1 cellular context compared by ENCODE assay signal in the genomic region with DNA sequence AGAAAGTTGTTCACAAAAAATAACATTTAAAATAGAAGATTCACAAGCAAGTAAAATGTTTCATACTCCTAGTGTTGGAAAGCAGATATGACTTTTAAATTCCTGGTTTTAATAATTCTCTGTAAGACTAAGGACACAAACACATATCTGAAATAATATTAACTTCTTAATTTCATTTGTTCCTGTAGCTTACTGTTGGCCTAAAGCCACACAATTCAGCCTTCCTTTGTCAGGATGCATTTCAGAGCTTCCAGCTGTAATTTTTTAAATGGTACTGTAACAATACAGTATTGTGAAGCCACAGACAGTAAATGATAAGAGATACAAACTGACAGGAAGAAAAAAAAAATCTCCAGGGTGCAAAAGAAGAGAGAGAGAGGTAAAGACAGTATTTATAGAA.
TF ChIP-seq lines count a peak whose summit lies in the region.

No MANE protein-coding gene starts in this region.

TF ChIP-seq in GM23338, 12 proteins besides CTCF, POLR2A, EP300 and RAD21 (continued from another document):
- TF ChIP-seq, protein P1, sequence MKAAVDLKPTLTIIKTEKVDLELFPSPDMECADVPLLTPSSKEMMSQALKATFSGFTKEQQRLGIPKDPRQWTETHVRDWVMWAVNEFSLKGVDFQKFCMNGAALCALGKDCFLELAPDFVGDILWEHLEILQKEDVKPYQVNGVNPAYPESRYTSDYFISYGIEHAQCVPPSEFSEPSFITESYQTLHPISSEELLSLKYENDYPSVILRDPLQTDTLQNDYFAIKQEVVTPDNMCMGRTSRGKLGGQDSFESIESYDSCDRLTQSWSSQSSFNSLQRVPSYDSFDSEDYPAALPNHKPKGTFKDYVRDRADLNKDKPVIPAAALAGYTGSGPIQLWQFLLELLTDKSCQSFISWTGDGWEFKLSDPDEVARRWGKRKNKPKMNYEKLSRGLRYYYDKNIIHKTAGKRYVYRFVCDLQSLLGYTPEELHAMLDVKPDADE (IDR thresholded peaks at IDR 0.05): no peak
- no peak for TF ChIP-seq CREB1 (CRISPR knock-in tag; IDR thresholded peaks at IDR 0.05; ENCODE audit: low read depth)
- no peak for TF ChIP-seq JUNB (IDR thresholded peaks at IDR 0.05; ENCODE audit: unreplicated experiment)
- TF ChIP-seq ZNF114 (CRISPR knock-in tag; IDR thresholded peaks at IDR 0.05): no peak
- TF ChIP-seq, protein P2, sequence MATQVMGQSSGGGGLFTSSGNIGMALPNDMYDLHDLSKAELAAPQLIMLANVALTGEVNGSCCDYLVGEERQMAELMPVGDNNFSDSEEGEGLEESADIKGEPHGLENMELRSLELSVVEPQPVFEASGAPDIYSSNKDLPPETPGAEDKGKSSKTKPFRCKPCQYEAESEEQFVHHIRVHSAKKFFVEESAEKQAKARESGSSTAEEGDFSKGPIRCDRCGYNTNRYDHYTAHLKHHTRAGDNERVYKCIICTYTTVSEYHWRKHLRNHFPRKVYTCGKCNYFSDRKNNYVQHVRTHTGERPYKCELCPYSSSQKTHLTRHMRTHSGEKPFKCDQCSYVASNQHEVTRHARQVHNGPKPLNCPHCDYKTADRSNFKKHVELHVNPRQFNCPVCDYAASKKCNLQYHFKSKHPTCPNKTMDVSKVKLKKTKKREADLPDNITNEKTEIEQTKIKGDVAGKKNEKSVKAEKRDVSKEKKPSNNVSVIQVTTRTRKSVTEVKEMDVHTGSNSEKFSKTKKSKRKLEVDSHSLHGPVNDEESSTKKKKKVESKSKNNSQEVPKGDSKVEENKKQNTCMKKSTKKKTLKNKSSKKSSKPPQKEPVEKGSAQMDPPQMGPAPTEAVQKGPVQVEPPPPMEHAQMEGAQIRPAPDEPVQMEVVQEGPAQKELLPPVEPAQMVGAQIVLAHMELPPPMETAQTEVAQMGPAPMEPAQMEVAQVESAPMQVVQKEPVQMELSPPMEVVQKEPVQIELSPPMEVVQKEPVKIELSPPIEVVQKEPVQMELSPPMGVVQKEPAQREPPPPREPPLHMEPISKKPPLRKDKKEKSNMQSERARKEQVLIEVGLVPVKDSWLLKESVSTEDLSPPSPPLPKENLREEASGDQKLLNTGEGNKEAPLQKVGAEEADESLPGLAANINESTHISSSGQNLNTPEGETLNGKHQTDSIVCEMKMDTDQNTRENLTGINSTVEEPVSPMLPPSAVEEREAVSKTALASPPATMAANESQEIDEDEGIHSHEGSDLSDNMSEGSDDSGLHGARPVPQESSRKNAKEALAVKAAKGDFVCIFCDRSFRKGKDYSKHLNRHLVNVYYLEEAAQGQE (IDR thresholded peaks at IDR 0.05; ENCODE audit: unreplicated experiment): no peak
